In genomic region chr2:49465157-49465831, GRCh38 we compare ENCODE assay signal across 32 cellular contexts.
"Had no signal": no experiment of that assay in that cellular context is flagged by ENCODE, and none has a peak within 500 bp of the region (broad histone marks: within the 10 kb centered on the region; RNA-seq: fewer than 3 reads in every experiment).

No MANE protein-coding gene starts in this region.

- H3K4me1 ChIP-seq: ascending aorta had no signal

- ATAC-seq: activated CD4-positive, alpha-beta T cell treated with anti-CD3 and anti-CD28 coated beads for 36 hours; activated CD4-positive, CD25-positive, alpha-beta regulatory T cell treated with anti-CD3 and anti-CD28 coated beads, Interleukin-2, amount 50 U/mL, for 24 hours; activated CD8-positive, alpha-beta memory T cell treated with anti-CD3 and anti-CD28 coated beads, Interleukin-2, amount 10 ng/mL, durations not matched to agents 7 days and 5 days; activated CD8-positive, alpha-beta T cell treated with anti-CD3 and anti-CD28 coated beads, Interleukin-2, amount 10 ng/mL, durations not matched to agents 7 days and 5 days; activated naive CD8-positive, alpha-beta T cell treated with anti-CD3 and anti-CD28 coated beads, Interleukin-2, amount 50 U/mL, for 24 hours; T-cell; T-helper 17 cell had no signal

- H3K27me3 ChIP-seq: ascending aorta, cardiac muscle cell had no signal

- H3K36me3 ChIP-seq: ascending aorta, cardiac muscle cell had no signal

- FAIRE-seq: bronchial epithelial cell, TTC549 had no signal

- DNase-seq: activated CD4-positive, alpha-beta memory T cell treated with anti-CD3 and anti-CD28 coated beads, Interleukin-2, amount 10 ng/mL, durations not matched to agents 7 days and 5 days; activated CD4-positive, alpha-beta T cell treated with anti-CD3 and anti-CD28 coated beads for 1 hour; activated CD4-positive, alpha-beta T cell treated with anti-CD3 and anti-CD28 coated beads for 36 hours; activated CD4-positive, alpha-beta T cell treated with anti-CD3 and anti-CD28 coated beads for 48 hours; activated CD4-positive, alpha-beta T cell treated with anti-CD3 and anti-CD28 coated beads, Interleukin-2, amount 10 ng/mL, durations not matched to agents 7 days and 5 days; activated CD4-positive, alpha-beta T cell treated with anti-CD3 and anti-CD28 coated beads, Interleukin-2, amount 50 U/mL, for 48 hours; activated CD4-positive, CD25-positive, alpha-beta regulatory T cell; activated CD8-positive, alpha-beta memory T cell treated with anti-CD3 and anti-CD28 coated beads for 24 hours; activated CD8-positive, alpha-beta memory T cell treated with anti-CD3 and anti-CD28 coated beads, Interleukin-2, amount 10 ng/mL, durations not matched to agents 7 days and 5 days; activated CD8-positive, alpha-beta memory T cell treated with anti-CD3 and anti-CD28 coated beads, Interleukin-2, amount 50 U/mL, for 48 hours; activated CD8-positive, alpha-beta T cell treated with anti-CD3 and anti-CD28 coated beads, Interleukin-2, amount 10 ng/mL, durations not matched to agents 7 days and 5 days; activated effector memory CD4-positive, alpha-beta T cell treated with Interleukin-2 at 50 U/mL for 16 hours; activated gamma-delta T cell; activated naive CD4-positive, alpha-beta T cell treated with anti-CD3 and anti-CD28 coated beads, Interleukin-2, amount 10 ng/mL, durations not matched to agents 7 days and 5 days; activated naive CD4-positive, alpha-beta T cell treated with Interleukin-2 at 50 U/mL for 16 hours; activated naive CD8-positive, alpha-beta T cell treated with anti-CD3 and anti-CD28 coated beads, Interleukin-2, amount 10 ng/mL, durations not matched to agents 7 days and 5 days; activated naive CD8-positive, alpha-beta T cell treated with anti-CD3 and anti-CD28 coated beads, Interleukin-2, amount 50 U/mL, for 24 hours; activated T-cell treated with anti-CD3 and anti-CD28 coated beads, Interleukin-2, amount 50 U/mL, for 24 hours; activated T-cell treated with anti-CD3 and anti-CD28 coated beads, Interleukin-2, amount 50 U/mL, for 48 hours; amygdala; anterior cingulate cortex; caudate nucleus; cerebellar nuclear complex; T-cell; T-helper 17 cell; T-helper 9 cell had no signal

- H3K27ac ChIP-seq: ascending aorta, cardiac muscle cell, VCaP had no signal

- H3K4me3 ChIP-seq: ascending aorta, cardiac muscle cell had no signal
